ENCODE assay signal across 8 cellular contexts in the genomic region with DNA sequence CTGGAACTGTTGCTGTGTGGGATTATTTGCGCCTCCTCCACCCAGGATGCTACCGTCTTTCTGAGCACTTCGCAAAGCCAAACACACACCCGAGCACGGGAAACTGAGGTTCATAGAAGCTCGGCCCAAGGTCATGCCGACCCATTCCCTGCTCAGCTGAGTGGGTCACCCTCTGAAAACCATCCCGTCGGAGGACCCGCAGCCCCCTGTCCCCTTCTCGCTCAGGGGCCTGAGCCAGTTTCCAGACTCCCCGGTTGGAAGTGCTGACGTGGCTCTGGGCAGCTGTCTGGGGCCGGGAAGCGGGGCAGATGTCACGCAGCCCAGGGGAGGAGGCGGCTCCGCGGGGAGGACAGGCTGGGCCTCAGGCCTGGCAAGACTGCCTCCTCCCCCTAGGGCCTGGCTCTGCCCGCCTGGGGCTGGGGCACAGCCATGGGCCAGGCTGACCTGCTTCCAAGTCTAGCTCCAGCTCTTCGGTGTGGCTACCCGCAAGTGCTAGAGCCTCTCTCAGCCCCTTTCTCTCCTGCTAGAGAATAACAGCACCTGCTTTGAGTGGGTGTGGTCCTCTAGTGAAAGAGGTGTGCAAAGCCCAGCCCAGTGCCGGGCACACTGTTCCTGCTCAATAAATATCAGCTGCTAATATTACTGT. TPM values are rescaled to one million over a fixed set of nuclear protein-coding genes. Genes with fewer than 3 reads are reported as not detected.
DNase-seq lines count a peak whose midpoint lies in the region; ATAC-seq and TF ChIP-seq lines count a peak whose summit lies in the region.

No MANE protein-coding gene starts in this region.

- peak overlapping the region; percentile 85 for H3K9ac ChIP-seq in HUES6 (ENCODE audit: low read length)

- H3K9me3 Mint-ChIP-seq in T-cell (no peaks in the 10 kb centered on the region), naive B cell (no peaks in the 10 kb centered on the region)

- H3K36me3 Mint-ChIP-seq in T-cell (no peaks in the 10 kb centered on the region), naive B cell (no peaks in the 10 kb centered on the region)

- H3K27me3 Mint-ChIP-seq in T-cell (no peaks in the 10 kb centered on the region), naive B cell (no peaks in the 10 kb centered on the region)

- TF ChIP-seq CTCF in fibroblast of pulmonary artery (IDR thresholded peaks at IDR 0.05; ENCODE audit: low read length, missing control alignments), result no peak

- H3K4me1 Mint-ChIP-seq in T-cell, result peaks cover 45 to 46% (median 45%) of the 10 kb centered on the region in 3 donors
- peaks cover 67 to 97% (median 75%) of the 10 kb centered on the region in 3 donors for H3K4me1 Mint-ChIP-seq in naive B cell

- peak overlapping the region; percentile 73; the same call in 1 of the 2 replicates for H3K27ac ChIP-seq in HUES6 (ENCODE audit: low read depth, low read length)

- H3K9me3 ChIP-seq in HUES6 (ENCODE audit: control insufficient read depth, insufficient read depth, low read depth, low read length), result no peaks in the 10 kb centered on the region

- peak overlapping the region; percentile 64 for H3K4me3 ChIP-seq in HUES6 (ENCODE audit: low read depth, low read length)
- H3K4me3 ChIP-seq in fibroblast of pulmonary artery (replicated peaks; ENCODE audit: low read depth, low read length), result peak overlapping the region; percentile 41

- DNase-seq in activated gamma-delta T cell (lab: John Stamatoyannopoulos, UW) (peak; percentile 24), activated gamma-delta T cell treated with Interleukin-2 at 50 U/mL for 16 hours (no peak), T-cell (peak in 2 of 34 experiments; percentile 2 to 24), fibroblast of pulmonary artery (ENCODE audit: low read depth) (peak; percentile 65), naive B cell (peak; percentile 66), GDM1 (lab: John Stamatoyannopoulos, UW) (no peak)
- DNase-seq in stimulated activated CD4-positive, alpha-beta T cell treated with anti-CD3 and anti-CD28 coated beads, Interleukin-1b, Interleukin-23, amount 100 ng/mL, for 48 hours, result no peak

- POLR2A ChIA-PET in T-cell (lab: Charles Lee), result interaction anchor here (0.6 to 2.2 kb wide), 4 partner anchors 10 to 106 kb away, joined by 3 to 7 read pairs (median 4); partner anchors contain the start of gene CXXC5 (in 1 of the 2)

- peak overlapping the region; percentile 50 to 73 (median 58) for H3K4me3 Mint-ChIP-seq in T-cell
- H3K4me3 Mint-ChIP-seq in naive B cell, result peak overlapping the region; percentile 83 to 95 (median 88)

- CTCF ChIA-PET in T-cell (lab: Charles Lee), result interaction anchor here in 1 of 2 donors (0.6 to 3.2 kb wide), 3 partner anchors 10 to 72 kb away, joined by 3 to 23 read pairs (median 7); partner anchors contain the start of gene CXXC5

- no peaks in the 10 kb centered on the region for H3K27me3 ChIP-seq in HUES6 (ENCODE audit: control insufficient read depth, insufficient read depth, low read length)

- ATAC-seq in T-cell (replicated peaks in 1 of 4) (no peak), naive B cell (ENCODE audit: low read depth in 2 of 2) (peak; percentile 16 to 21)

- H3K4me1 ChIP-seq in HUES6 (ENCODE audit: control insufficient read depth, insufficient read depth, low read length), result peaks cover 72% of the 10 kb centered on the region

- no peaks in the 10 kb centered on the region for H3K36me3 ChIP-seq in HUES6 (ENCODE audit: control insufficient read depth, insufficient read depth, low read length)

- H3K27ac Mint-ChIP-seq in T-cell, result peak overlapping the region; percentile 5 to 48
- peak overlapping the region; percentile 97 to 99 (median 98) for H3K27ac Mint-ChIP-seq in naive B cell

RNA-seq across cellular contexts. Expression of gene CXXC5, which starts 9.9 kb away (rescaled TPM):
- total RNA-seq in T-cell, result 1 to 10 TPM; 5.1 to 7.6 (median 6.2) TPM
- 100 to 1,000 TPM; 351 to 547 (median 399) TPM for polyA plus RNA-seq in naive B cell (ENCODE audit: low read depth in 6 of 6)

Comparison
In these comparisons a context has a peak if more than half of its experiments do, and no peak if none do; other contexts are left out.
1. DNase-seq: peak in activated gamma-delta T cell (single experiment), fibroblast of pulmonary artery (single experiment) and naive B cell (single experiment); none in activated gamma-delta T cell treated with Interleukin-2 at 50 U/mL for 16 hours (single experiment), stimulated activated CD4-positive, alpha-beta T cell treated with anti-CD3 and anti-CD28 coated beads, Interleukin-1b, Interleukin-23, amount 100 ng/mL, for 48 hours (single experiment) and GDM1 (single experiment).
2. ATAC-seq: peak in naive B cell (2 of 2); none in T-cell (0 of 4).